14 cellular contexts compared by ENCODE assay signal in genomic region chr12:123478762-123479161, GRCh38. TPM values are rescaled to one million over a fixed set of nuclear protein-coding genes. Genes with fewer than 3 reads are reported as not detected.
DNase-seq lines count a peak whose midpoint lies in the region; ATAC-seq and TF ChIP-seq lines count a peak whose summit lies in the region.
"Had no signal": no experiment of that assay in that cellular context is flagged by ENCODE, and none has a peak within 500 bp of the region (broad histone marks: within the 10 kb centered on the region; RNA-seq: fewer than 3 reads in every experiment).

No MANE protein-coding gene starts in this region.

- intact Hi-C loops in MCF 10A (cut with micrococcal nuclease) = no loop called here
- intact Hi-C loops in breast epithelium (cut with DNase I; ENCODE audit: low total_unique reads) = loop anchor here (10.0 kb wide), 1 partner anchor 94 kb away; the partner anchor contains the start of gene KMT5A

- H3K9me3 Mint-ChIP-seq in MCF 10A (ENCODE audit: unreplicated experiment) = no peaks in the 10 kb centered on the region
- H3K9me3 Mint-ChIP-seq: activated T-cell treated with anti-CD3 and anti-CD28 coated beads, Interleukin-2, amount 50 U/mL, for 4 hours; T-helper 1 cell treated with Interleukin-12 subunit alpha and Interleukin-12 subunit beta and Interleukin-4 antibody, amounts not matched to agents 30 μg/mL and 1 μg/mL, for 36 hours had no signal

- H3K27ac ChIP-seq in breast epithelium (peak overlapping the region in 1 of 2 donors; percentile 55), gastroesophageal sphincter (peak overlapping the region in 3 of 4 donors; percentile 38 to 69 (median 63))

- BruUV-seq in MCF 10A (replicated peaks; lab: Mats Ljungman, UMichigan) = no TSS peak

- POLR2A ChIA-PET in MCF 10A (lab: Yijun Ruan, JAX) = interaction anchor here (1.0 to 1.4 kb wide), 3 partner anchors 11 to 30 kb away, joined by 3 to 4 read pairs (median 4); partner anchors contain the start of gene SNRNP35

- H3K9me3 ChIP-seq in breast epithelium = no peaks in the 10 kb centered on the region
- H3K9me3 ChIP-seq in gastroesophageal sphincter = no peaks in the 10 kb centered on the region
- H3K9me3 ChIP-seq: lower lobe of right lung had no signal

- 87% methylated on average over 3 of the region's 10 CpGs; no CpG with 5 or more reads in 1 of the 2 donors for WGBS in gastroesophageal sphincter (ENCODE audit: low coverage in 1 of 2), 2 donors

- H3K27me3 ChIP-seq in breast epithelium (no peaks in the 10 kb centered on the region), gastroesophageal sphincter (no peaks in the 10 kb centered on the region)

- ATAC-seq in gastroesophageal sphincter = peak; percentile 48
- ATAC-seq in omental fat pad (ENCODE audit: low FRiP score) = peak; percentile 58
- ATAC-seq in GM19328 (IDR thresholded peaks at IDR 0.05; ENCODE audit: unreplicated experiment) = no peak
- ATAC-seq: activated T-cell treated with anti-CD3 and anti-CD28 coated beads, Interleukin-2, amount 50 U/mL, for 4 hours had no signal

- peaks cover 70% of the 10 kb centered on the region for H3K36me3 Mint-ChIP-seq in MCF 10A (ENCODE audit: insufficient read depth, unreplicated experiment)

- H3K36me3 ChIP-seq in breast epithelium (no peaks in the 10 kb centered on the region), gastroesophageal sphincter (peaks cover 0 to 61% of the 10 kb centered on the region in 2 donors)

- no peak for TF ChIP-seq CTCF in MCF 10A (IDR thresholded peaks at IDR 0.05; ENCODE audit: unreplicated experiment)
- no peak for TF ChIP-seq CTCF in breast epithelium (IDR thresholded peaks at IDR 0.05)
- TF ChIP-seq CTCF in gastroesophageal sphincter (IDR thresholded peaks at IDR 0.05) = no peak
- TF ChIP-seq CTCF in omental fat pad (IDR thresholded peaks at IDR 0.05) = no peak

- H3K4me3 ChIP-seq in breast epithelium (no peak overlapping the region), gastroesophageal sphincter (no peak overlapping the region)
- H3K4me3 ChIP-seq: lower lobe of right lung had no signal

- H3K4me1 Mint-ChIP-seq in MCF 10A (ENCODE audit: insufficient read depth, unreplicated experiment) = peaks cover 10% of the 10 kb centered on the region

- H3K4me3 Mint-ChIP-seq in MCF 10A (ENCODE audit: unreplicated experiment) = no peak overlapping the region
- H3K4me3 Mint-ChIP-seq: activated T-cell treated with anti-CD3 and anti-CD28 coated beads, Interleukin-2, amount 50 U/mL, for 4 hours; T-helper 1 cell treated with Interleukin-12 subunit alpha and Interleukin-12 subunit beta and Interleukin-4 antibody, amounts not matched to agents 30 μg/mL and 1 μg/mL, for 36 hours had no signal

- no peaks in the 10 kb centered on the region for H3K27me3 Mint-ChIP-seq in MCF 10A (ENCODE audit: insufficient read depth, unreplicated experiment)

- no peaks in the 10 kb centered on the region for H3K4me1 ChIP-seq in breast epithelium
- H3K4me1 ChIP-seq in gastroesophageal sphincter = peaks cover 0 to 25% (median 0%) of the 10 kb centered on the region in 3 donors

- peak overlapping the region; percentile 1 for H3K27ac Mint-ChIP-seq in MCF 10A (ENCODE audit: low read depth, unreplicated experiment)
- H3K27ac Mint-ChIP-seq: T-helper 1 cell treated with Interleukin-12 subunit alpha and Interleukin-12 subunit beta and Interleukin-4 antibody, amounts not matched to agents 30 μg/mL and 1 μg/mL, for 36 hours had no signal

- CTCF ChIA-PET in MCF 10A (lab: Yijun Ruan, JAX) = interaction anchor here (0.7 kb wide), 1 partner anchor 103 kb away, joined by 3 read pairs; no protein-coding TSS in a partner anchor

- no peak for TF ChIP-seq EP300 in gastroesophageal sphincter (IDR thresholded peaks at IDR 0.05)

- TF ChIP-seq POLR2A in breast epithelium (IDR thresholded peaks at IDR 0.05) (no peak), gastroesophageal sphincter (IDR thresholded peaks at IDR 0.05) (no peak)

- peak; percentile 79 for DNase-seq in MCF 10A (ENCODE audit: unreplicated experiment)
- no peak for DNase-seq in breast epithelium (ENCODE audit: low spot score in 2 of 2)
- no peak for DNase-seq in omental fat pad (ENCODE audit: low spot score)
- no peak for DNase-seq in SIG-M5 (lab: John Stamatoyannopoulos, UW)
- DNase-seq in NCI-H146 (lab: John Stamatoyannopoulos, UW) = no peak
- DNase-seq in NCI-H526 treated with DMSO at 0.1 percent for 48 hours (lab: John Stamatoyannopoulos, UW) = no peak
- DNase-seq: activated T-cell treated with anti-CD3 and anti-CD28 coated beads, Interleukin-2, amount 50 U/mL, for 4 hours; lower lobe of right lung; NCI-H446 treated with DMSO at 0.1 percent for 48 hours; stimulated activated CD4-positive, alpha-beta T cell treated with anti-CD3 and anti-CD28 coated beads, Interleukin-12 subunit alpha, Interleukin-12 subunit beta, amount 100 ng/mL, for 4 hours; trophoblast cell had no signal

RNA-seq across cellular contexts. Expression of gene SNRNP35, which starts 20.8 kb away (rescaled TPM):
- total RNA-seq in MCF 10A (2022) (18.0 and 24.7 TPM in 2 replicates), breast epithelium (10 to 100 TPM; 14.6 to 24.1 (median 17.7) TPM), gastroesophageal sphincter (10 to 100 TPM; 16.3 to 17.6 (median 17.5) TPM), omental fat pad (10 to 100 TPM; 14.7 to 38.1 (median 21.0) TPM)

RNA-seq across cellular contexts. Expression of gene RILPL2, which starts 42.3 kb away (rescaled TPM):
- total RNA-seq in MCF 10A (2022) (2.6 and 3.0 TPM in 2 replicates), breast epithelium (10 to 100 TPM in 1 of 3 donors, 1 to 10 TPM in 2; 8.9 to 11.8 (median 9.1) TPM), gastroesophageal sphincter (1 to 10 TPM; 6.2 to 9.2 (median 7.9) TPM), omental fat pad (10 to 100 TPM in 2 of 4 donors, 1 to 10 TPM in 2; 8.9 to 12.7 (median 10.1) TPM)

RNA-seq across cellular contexts. Expression of gene RILPL1, which starts 54.8 kb away (rescaled TPM):
- 21.5 and 22.9 TPM in 2 replicates for total RNA-seq in MCF 10A (2022)
- total RNA-seq in breast epithelium = 10 to 100 TPM; 14.4 to 15.1 (median 14.7) TPM
- total RNA-seq in gastroesophageal sphincter = 10 to 100 TPM; 10.8 to 46.1 (median 24.3) TPM
- 10 to 100 TPM in 3 of 4 donors, 1 to 10 TPM in 1; 8.5 to 21.9 (median 11.2) TPM for total RNA-seq in omental fat pad
